In the genomic region with DNA sequence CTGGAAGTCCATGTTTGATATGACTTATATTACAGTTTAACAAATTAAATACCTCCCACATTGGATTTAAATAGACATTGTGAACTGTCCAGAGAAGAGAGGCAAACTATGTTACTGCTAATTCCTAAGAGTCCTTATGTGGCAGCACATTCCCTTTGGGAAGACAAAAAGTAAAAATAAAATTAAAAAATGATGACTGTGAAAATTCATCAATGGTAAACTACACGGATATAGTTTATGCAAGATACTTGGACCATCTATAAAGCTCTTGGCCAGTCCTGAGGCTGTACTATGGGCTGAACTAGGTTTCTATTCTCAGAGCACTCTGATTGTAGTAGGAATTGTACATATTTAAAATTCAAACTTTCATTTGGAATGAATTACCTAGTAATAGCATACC, we compare ENCODE assay signal across 29 cellular contexts.
"Had no signal": no experiment of that assay in that cellular context is flagged by ENCODE, and none has a peak within 500 bp of the region (broad histone marks: within the 10 kb centered on the region; RNA-seq: fewer than 3 reads in every experiment).

No MANE protein-coding gene starts in this region.

- DNase-seq: colonic mucosa; cortex of kidney; dermis blood vessel endothelial cell; dorsolateral prefrontal cortex; effector CD4-positive, alpha-beta T cell; effector CD8-positive, alpha-beta T cell; effector memory CD4-positive, alpha-beta T cell; effector memory CD8-positive, alpha-beta T cell; endodermal cell; erythroblast; esophagus squamous epithelium; foreskin fibroblast; foreskin keratinocyte; foreskin melanocyte; gastrocnemius medialis; glutamatergic neuron; head of caudate nucleus; heart left ventricle; heart right ventricle had no signal

- H3K27ac ChIP-seq: colonic mucosa, coronary artery, dorsolateral prefrontal cortex, epithelial cell of prostate, esophagus muscularis mucosa, esophagus squamous epithelium, foreskin keratinocyte, gastrocnemius medialis, gastroesophageal sphincter, heart left ventricle, heart right ventricle had no signal

- H3K27me3 Mint-ChIP-seq: dendritic cell treated with granulocyte-macrophage colony-stimulating factor and Interleukin-4, amounts not matched to agents 40 ng/mL and 50 ng/mL, for 4 days; effector memory CD8-positive, alpha-beta T cell had no signal

- H3K4me1 ChIP-seq: colonic mucosa, esophagus muscularis mucosa, esophagus squamous epithelium, foreskin keratinocyte, gastrocnemius medialis, gastroesophageal sphincter, heart left ventricle, heart right ventricle had no signal

- H3K27me3 ChIP-seq: colonic mucosa, esophagus muscularis mucosa, esophagus squamous epithelium, gastrocnemius medialis, gastroesophageal sphincter, heart left ventricle, heart right ventricle had no signal

- ATAC-seq: effector memory CD8-positive, alpha-beta T cell; esophagus mucosa; foreskin keratinocyte; gastrocnemius medialis; gastroesophageal sphincter; heart left ventricle; heart right ventricle had no signal

- H3K36me3 ChIP-seq: colonic mucosa, esophagus muscularis mucosa, esophagus squamous epithelium, gastrocnemius medialis, gastroesophageal sphincter, heart left ventricle, heart right ventricle had no signal

- H3K4me3 ChIP-seq: colonic mucosa, coronary artery, dorsolateral prefrontal cortex, esophagus muscularis mucosa, esophagus squamous epithelium, gastrocnemius medialis, gastroesophageal sphincter, heart left ventricle, heart right ventricle had no signal

- H3K9me3 ChIP-seq: colonic mucosa, esophagus muscularis mucosa, esophagus squamous epithelium, gastrocnemius medialis, gastroesophageal sphincter, heart left ventricle, heart right ventricle had no signal

- H3K27ac Mint-ChIP-seq: dendritic cell treated with granulocyte-macrophage colony-stimulating factor and Interleukin-4, amounts not matched to agents 40 ng/mL and 50 ng/mL, for 4 days; effector memory CD8-positive, alpha-beta T cell; endodermal cell had no signal

- H3K4me3 Mint-ChIP-seq: dendritic cell treated with granulocyte-macrophage colony-stimulating factor and Interleukin-4, amounts not matched to agents 40 ng/mL and 50 ng/mL, for 4 days; effector memory CD8-positive, alpha-beta T cell; endodermal cell had no signal

- H3K4me1 Mint-ChIP-seq: endodermal cell had no signal

- FAIRE-seq: colon, endometrium, endothelial cell of umbilical vein, frontal cortex had no signal

- H3K9me3 Mint-ChIP-seq: dendritic cell treated with granulocyte-macrophage colony-stimulating factor and Interleukin-4, amounts not matched to agents 40 ng/mL and 50 ng/mL, for 4 days; endodermal cell had no signal
